Comparison of ENCODE assay signal across 8 cellular contexts in the genomic region with DNA sequence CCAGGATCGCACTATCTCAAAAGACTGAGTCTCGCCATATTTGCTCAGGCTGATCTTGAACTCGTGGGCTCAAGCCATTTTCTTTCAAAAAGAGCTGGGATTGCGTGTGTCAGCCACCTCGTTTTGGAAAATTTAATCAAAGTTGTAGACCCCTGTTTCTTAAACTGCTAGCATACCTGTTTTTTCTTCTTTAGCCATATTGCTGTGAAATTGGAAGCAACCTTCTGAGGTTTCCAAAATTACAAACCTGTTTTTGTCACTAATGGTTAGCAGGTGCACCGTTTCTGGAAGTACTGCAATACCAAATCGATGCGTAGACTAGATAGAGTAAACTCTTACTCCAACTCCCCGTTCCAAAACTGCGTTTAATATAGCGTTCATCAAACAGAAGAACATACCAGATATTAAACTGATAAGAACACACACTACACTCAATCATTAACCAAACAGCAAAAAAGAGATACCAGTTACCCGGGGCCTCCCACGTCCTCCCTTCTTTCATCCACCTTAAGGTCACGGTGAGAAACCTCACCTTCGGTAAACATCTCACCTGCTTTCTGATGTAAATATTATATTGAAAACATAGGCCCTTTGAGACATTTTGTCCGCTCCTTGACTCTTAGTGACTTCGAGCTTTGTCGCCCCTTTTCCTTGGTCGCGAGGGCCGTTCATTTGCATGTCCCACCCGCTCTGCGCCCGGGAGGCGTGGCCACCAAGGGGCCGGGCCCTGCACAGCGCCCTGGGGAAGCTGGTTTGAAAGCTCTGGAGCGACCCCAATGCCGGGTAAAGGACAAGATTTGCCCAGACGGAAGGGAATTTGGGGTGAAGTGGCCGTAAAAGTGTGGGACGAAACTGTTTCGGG.
DNase-seq lines count a peak whose midpoint lies in the region; ATAC-seq and TF ChIP-seq lines count a peak whose summit lies in the region.

A gene (minus strand): TSS at position 462 of the 862 bp plus-strand sequence.

- TF ChIP-seq CTCF in RWPE2 (IDR thresholded peaks at IDR 0.05; ENCODE audit: poor library complexity, severe bottlenecking) (no peak), neutrophil (IDR thresholded peaks at IDR 0.05) (no peak)

- DNase-seq in DMS153 treated with DMSO at 0.1 percent for 48 hours (lab: John Stamatoyannopoulos, UW; ENCODE audit: unreplicated experiment) (peak; percentile 38), KBM-7 (peak; percentile 91), RWPE2 (ENCODE audit: low spot score) (no peak), activated gamma-delta T cell treated with Interleukin-2 at 50 U/mL for 16 hours (peak; percentile 70), germinal center (ENCODE audit: low spot score) (peak; percentile 86), substantia nigra (lab: John Stamatoyannopoulos, UW) (peak in 46 of 49 donors; percentile 15 to 83 (median 58))

- no peaks in the 10 kb centered on the region for H3K4me1 ChIP-seq in RWPE2 (ENCODE audit: insufficient read depth, poor library complexity, severe bottlenecking)
- H3K4me1 ChIP-seq in neutrophil (ENCODE audit: control insufficient read depth in 1 of 2, insufficient read depth in 1 of 2, low read depth in 1 of 2, low read length in 1 of 2): peaks cover 16 to 24% of the 10 kb centered on the region in 2 experiments

- ATAC-seq in GM21619 (IDR thresholded peaks at IDR 0.05; ENCODE audit: unreplicated experiment): peak; percentile 81
- ATAC-seq in RWPE2 (ENCODE audit: low read depth): peak; percentile 86

- peak within 1 kb of the TSS; percentile 77 for H3K4me3 ChIP-seq in RWPE2 (ENCODE audit: severe bottlenecking)
- H3K4me3 ChIP-seq in neutrophil (ENCODE audit: low read depth in 1 of 2, low read length in 1 of 2): peak within 1 kb of the TSS; percentile 79 to 87

- no peaks in the 10 kb centered on the region for H3K9me3 ChIP-seq in RWPE2 (ENCODE audit: severe bottlenecking)
- H3K9me3 ChIP-seq in neutrophil: no peaks in the 10 kb centered on the region

- no peaks in the 10 kb centered on the region for H3K27me3 ChIP-seq in RWPE2 (ENCODE audit: insufficient read depth, poor library complexity, severe bottlenecking)
- H3K27me3 ChIP-seq in neutrophil: no peaks in the 10 kb centered on the region

- no peaks in the 10 kb centered on the region for H3K36me3 ChIP-seq in RWPE2 (ENCODE audit: low read depth)
- H3K36me3 ChIP-seq in neutrophil: no peaks in the 10 kb centered on the region

- in situ Hi-C loops in KBM-7 (cut with MboI; ENCODE audit: low pct_unique_long_range_greater_than_20kb, low sequenced_read_pairs): no loop called here

- H3K27ac ChIP-seq in RWPE2 (ENCODE audit: poor library complexity, severe bottlenecking): peak within 1 kb of the TSS; percentile 44
- H3K27ac ChIP-seq in neutrophil: peak within 1 kb of the TSS; percentile 72
- H3K27ac ChIP-seq in substantia nigra (ENCODE audit: low read depth, low read length, poor library complexity, severe bottlenecking): peak within 1 kb of the TSS; percentile 84
